In genomic region chr20:2535711-2536561, GRCh38 we compare ENCODE assay signal across 1 cellular context.
TF ChIP-seq lines count a peak whose summit lies in the region.

No MANE protein-coding gene starts in this region.

TF ChIP-seq in WTC11, 78 proteins besides CTCF, POLR2A, EP300 and RAD21 (continued from another document):
- TF ChIP-seq TP53 (CRISPR knock-in tag; IDR thresholded peaks at IDR 0.05) (no peak), ZNF396 (CRISPR knock-in tag; IDR thresholded peaks at IDR 0.05; ENCODE audit: borderline replicate concordance) (no peak), ZSCAN18 (CRISPR knock-in tag; IDR thresholded peaks at IDR 0.05) (no peak), GRHL2 (CRISPR knock-in tag; IDR thresholded peaks at IDR 0.05; ENCODE audit: insufficient replicate concordance, severe bottlenecking) (no peak), GTF2I (CRISPR knock-in tag; conservative IDR thresholded peaks at IDR 0.05) (no peak), TCF7 (CRISPR knock-in tag; IDR thresholded peaks at IDR 0.05; ENCODE audit: low read depth) (no peak), PRDM15 (CRISPR knock-in tag; IDR thresholded peaks at IDR 0.05) (no peak), SMAD4 (CRISPR knock-in tag; IDR thresholded peaks at IDR 0.05) (no peak), MYBL2 (CRISPR knock-in tag; IDR thresholded peaks at IDR 0.05) (no peak)
